Comparison of ENCODE assay signal across 1 cellular context in the genomic region with DNA sequence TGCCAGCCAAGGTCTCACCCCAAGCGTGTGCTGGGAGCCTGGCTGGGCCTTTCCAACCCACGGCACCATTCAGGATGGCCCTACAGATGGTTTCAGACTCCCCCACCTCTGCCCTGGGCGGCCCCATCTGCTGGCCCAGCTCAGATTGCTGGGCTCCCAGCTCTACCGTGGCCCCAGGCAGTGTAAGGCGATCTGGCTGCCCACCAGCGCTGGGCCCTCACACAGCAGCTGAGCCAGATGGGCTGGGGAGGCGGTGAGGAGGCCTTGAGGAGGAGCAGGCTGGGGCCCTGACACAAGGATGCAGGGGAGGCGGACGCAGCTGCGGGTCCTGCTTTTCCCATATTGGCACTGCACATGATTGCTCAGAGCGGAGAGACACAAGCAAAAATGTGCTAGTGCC.
TF ChIP-seq lines count a peak whose summit lies in the region.

No MANE protein-coding gene starts in this region.

TF ChIP-seq in K562, 482 proteins besides CTCF, POLR2A, EP300 and RAD21 (continues in another document):
- TF ChIP-seq, protein P1, sequence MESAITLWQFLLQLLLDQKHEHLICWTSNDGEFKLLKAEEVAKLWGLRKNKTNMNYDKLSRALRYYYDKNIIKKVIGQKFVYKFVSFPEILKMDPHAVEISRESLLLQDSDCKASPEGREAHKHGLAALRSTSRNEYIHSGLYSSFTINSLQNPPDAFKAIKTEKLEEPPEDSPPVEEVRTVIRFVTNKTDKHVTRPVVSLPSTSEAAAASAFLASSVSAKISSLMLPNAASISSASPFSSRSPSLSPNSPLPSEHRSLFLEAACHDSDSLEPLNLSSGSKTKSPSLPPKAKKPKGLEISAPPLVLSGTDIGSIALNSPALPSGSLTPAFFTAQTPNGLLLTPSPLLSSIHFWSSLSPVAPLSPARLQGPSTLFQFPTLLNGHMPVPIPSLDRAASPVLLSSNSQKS (CRISPR knock-in tag; IDR thresholded peaks at IDR 0.05) = no peak
- TF ChIP-seq SMC3 (conservative IDR thresholded peaks at IDR 0.05; ENCODE audit: insufficient read depth, low read depth, low read length) (no peak), TFAM (CRISPR knock-in tag; conservative IDR thresholded peaks at IDR 0.05) (no peak), ZNF584 (CRISPR knock-in tag; IDR thresholded peaks at IDR 0.05; ENCODE audit: low read depth) (no peak), HDAC1 (IDR thresholded peaks at IDR 0.05) (no peak), PHB2 (IDR thresholded peaks at IDR 0.05; ENCODE audit: low read depth) (no peak), GTF2F1 (IDR thresholded peaks at IDR 0.05; ENCODE audit: low read depth, low read length) (no peak), ZMIZ1 (IDR thresholded peaks at IDR 0.05; ENCODE audit: low read depth in 2 of 2, low read length in 2 of 2) (no peak), FOXP1 (CRISPR knock-in tag; IDR thresholded peaks at IDR 0.05) (no peak), SREBF1 (IDR thresholded peaks at IDR 0.05; ENCODE audit: borderline replicate concordance, low read depth, low read length) (no peak), DPF2 (IDR thresholded peaks at IDR 0.05) (no peak), ZNF551 (CRISPR knock-in tag; IDR thresholded peaks at IDR 0.05) (no peak), CCAR2 (IDR thresholded peaks at IDR 0.05; ENCODE audit: low read depth, low read length) (no peak), RBM34 (IDR thresholded peaks at IDR 0.05; ENCODE audit: borderline replicate concordance, insufficient read depth, low read length) (no peak), TCF15 (CRISPR knock-in tag; IDR thresholded peaks at IDR 0.05) (no peak), MED1 (CRISPR knock-in tag; IDR thresholded peaks at IDR 0.05; ENCODE audit: borderline replicate concordance) (0 out of 2 replicates have a peak, but pooled peaks have one; percentile 34), ZC3H4 (CRISPR knock-in tag; IDR thresholded peaks at IDR 0.05; ENCODE audit: borderline replicate concordance) (0 out of 2 replicates have a peak, but pooled peaks have one; percentile 36), ZNF175 (CRISPR knock-in tag; IDR thresholded peaks at IDR 0.05; ENCODE audit: low read depth) (no peak), TCFL5 (CRISPR knock-in tag; conservative IDR thresholded peaks at IDR 0.05) (no peak), ZNF280A (IDR thresholded peaks at IDR 0.05; ENCODE audit: low read depth, partially characterized antibody) (no peak), PYGO2 (tag; IDR thresholded peaks at IDR 0.05) (no peak), RBM22 (IDR thresholded peaks at IDR 0.05; ENCODE audit: low read depth, low read length, poor library complexity, severe bottlenecking) (no peak), RBBP5 (IDR thresholded peaks at IDR 0.05; ENCODE audit: borderline replicate concordance, insufficient read depth, low read length, poor library complexity, severe bottlenecking) (peak; percentile 5), HIVEP1 (CRISPR knock-in tag; IDR thresholded peaks at IDR 0.05) (no peak), ZNF589 (CRISPR knock-in tag; IDR thresholded peaks at IDR 0.05; ENCODE audit: low read depth) (no peak), ZNF316 (IDR thresholded peaks at IDR 0.05) (no peak), FOXK1 (CRISPR knock-in tag; IDR thresholded peaks at IDR 0.05; ENCODE audit: borderline replicate concordance) (peak; percentile 23; the same call in 1 of the 2 replicates), ZSCAN32 (CRISPR knock-in tag; IDR thresholded peaks at IDR 0.05) (no peak), ZNF133 (CRISPR knock-in tag; IDR thresholded peaks at IDR 0.05) (no peak), RAD51 (IDR thresholded peaks at IDR 0.05; ENCODE audit: borderline replicate concordance, low read depth) (no peak), GTF2E2 (tag; IDR thresholded peaks at IDR 0.05) (no peak), BHLHE40 (IDR thresholded peaks at IDR 0.05; ENCODE audit: low read length) (no peak), FOXM1 (IDR thresholded peaks at IDR 0.05; ENCODE audit: low read depth) (no peak), FOXM1 (CRISPR knock-in tag; IDR thresholded peaks at IDR 0.05; ENCODE audit: low read depth) (no peak), POLR3G (IDR thresholded peaks at IDR 0.05; ENCODE audit: extremely low read depth, insufficient read length, insufficient replicate concordance) (no peak), MEIS2 (IDR thresholded peaks at IDR 0.05; ENCODE audit: partially characterized antibody) (no peak), ELF2 (CRISPR knock-in tag; IDR thresholded peaks at IDR 0.05) (no peak), CBX8 (IDR thresholded peaks at IDR 0.05; ENCODE audit: borderline replicate concordance, extremely low read depth, low read depth, low read length, poor library complexity, severe bottlenecking) (no peak), ZNF282 (CRISPR knock-in tag; IDR thresholded peaks at IDR 0.05) (0 out of 2 replicates have a peak, but pooled peaks have one; percentile 50), NCOA2 (IDR thresholded peaks at IDR 0.05; ENCODE audit: partially characterized antibody in 2 of 2) (no peak), PURB (CRISPR knock-in tag; IDR thresholded peaks at IDR 0.05; ENCODE audit: low read depth) (no peak)
- TF ChIP-seq, protein P2, sequence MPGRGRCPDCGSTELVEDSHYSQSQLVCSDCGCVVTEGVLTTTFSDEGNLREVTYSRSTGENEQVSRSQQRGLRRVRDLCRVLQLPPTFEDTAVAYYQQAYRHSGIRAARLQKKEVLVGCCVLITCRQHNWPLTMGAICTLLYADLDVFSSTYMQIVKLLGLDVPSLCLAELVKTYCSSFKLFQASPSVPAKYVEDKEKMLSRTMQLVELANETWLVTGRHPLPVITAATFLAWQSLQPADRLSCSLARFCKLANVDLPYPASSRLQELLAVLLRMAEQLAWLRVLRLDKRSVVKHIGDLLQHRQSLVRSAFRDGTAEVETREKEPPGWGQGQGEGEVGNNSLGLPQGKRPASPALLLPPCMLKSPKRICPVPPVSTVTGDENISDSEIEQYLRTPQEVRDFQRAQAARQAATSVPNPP (IDR thresholded peaks at IDR 0.05; ENCODE audit: borderline replicate concordance, insufficient read depth, insufficient read length) = no peak
- TF ChIP-seq, protein P3, sequence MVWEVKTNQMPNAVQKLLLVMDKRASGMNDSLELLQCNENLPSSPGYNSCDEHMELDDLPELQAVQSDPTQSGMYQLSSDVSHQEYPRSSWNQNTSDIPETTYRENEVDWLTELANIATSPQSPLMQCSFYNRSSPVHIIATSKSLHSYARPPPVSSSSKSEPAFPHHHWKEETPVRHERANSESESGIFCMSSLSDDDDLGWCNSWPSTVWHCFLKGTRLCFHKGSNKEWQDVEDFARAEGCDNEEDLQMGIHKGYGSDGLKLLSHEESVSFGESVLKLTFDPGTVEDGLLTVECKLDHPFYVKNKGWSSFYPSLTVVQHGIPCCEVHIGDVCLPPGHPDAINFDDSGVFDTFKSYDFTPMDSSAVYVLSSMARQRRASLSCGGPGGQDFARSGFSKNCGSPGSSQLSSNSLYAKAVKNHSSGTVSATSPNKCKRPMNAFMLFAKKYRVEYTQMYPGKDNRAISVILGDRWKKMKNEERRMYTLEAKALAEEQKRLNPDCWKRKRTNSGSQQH (CRISPR knock-in tag; IDR thresholded peaks at IDR 0.05) = no peak
- TF ChIP-seq, protein P4, sequence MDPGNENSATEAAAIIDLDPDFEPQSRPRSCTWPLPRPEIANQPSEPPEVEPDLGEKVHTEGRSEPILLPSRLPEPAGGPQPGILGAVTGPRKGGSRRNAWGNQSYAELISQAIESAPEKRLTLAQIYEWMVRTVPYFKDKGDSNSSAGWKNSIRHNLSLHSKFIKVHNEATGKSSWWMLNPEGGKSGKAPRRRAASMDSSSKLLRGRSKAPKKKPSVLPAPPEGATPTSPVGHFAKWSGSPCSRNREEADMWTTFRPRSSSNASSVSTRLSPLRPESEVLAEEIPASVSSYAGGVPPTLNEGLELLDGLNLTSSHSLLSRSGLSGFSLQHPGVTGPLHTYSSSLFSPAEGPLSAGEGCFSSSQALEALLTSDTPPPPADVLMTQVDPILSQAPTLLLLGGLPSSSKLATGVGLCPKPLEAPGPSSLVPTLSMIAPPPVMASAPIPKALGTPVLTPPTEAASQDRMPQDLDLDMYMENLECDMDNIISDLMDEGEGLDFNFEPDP (CRISPR knock-in tag; IDR thresholded peaks at IDR 0.05) = no peak
